8 cellular contexts compared by ENCODE assay signal in genomic region chr14:90759370-90760054, GRCh38. TPM values are rescaled to one million over a fixed set of nuclear protein-coding genes. Genes with fewer than 3 reads are reported as not detected.
DNase-seq lines count a peak whose midpoint lies in the region; ATAC-seq, FAIRE-seq and TF ChIP-seq lines count a peak whose summit lies in the region.

No MANE protein-coding gene starts in this region.

- peaks cover 8% of the 10 kb centered on the region for H3K4me1 Mint-ChIP-seq in nephron progenitor cell

- DNase-seq in G401 (ENCODE audit: low spot score) (peak; percentile 27), GM12878 (ENCODE audit: low read depth, low spot score) (no peak), nephron progenitor cell (no peak), AG08395 (ENCODE audit: low spot score) (no peak), 8988T (no peak), NCI-H2107 (lab: John Stamatoyannopoulos, UW) (no peak), NCI-H748 (lab: John Stamatoyannopoulos, UW; ENCODE audit: unreplicated experiment) (no peak)

- 37% methylated on average over 7 of the region's 7 CpGs for WGBS in GM12878 (ENCODE audit: insufficient coverage, insufficient replicate concordance, low lambda C conversion rate, missing lambda C conversion rate)

- H3K36me3 Mint-ChIP-seq in nephron progenitor cell (ENCODE audit: low read depth) = peaks cover 19% of the 10 kb centered on the region

- no peak for TF ChIP-seq POLR2A in GM12878 (IDR thresholded peaks at IDR 0.05; ENCODE audit: low read depth, low read length)

- intact Hi-C loops in GM12878 (cut with micrococcal nuclease; ENCODE audit: unreplicated experiment) = loop anchor here (5.0 to 10.0 kb wide), 2 partner anchors 362 to 455 kb away; partner anchors contain the start of gene CALM1

- TF ChIP-seq EP300 in GM12878 (IDR thresholded peaks at IDR 0.05; ENCODE audit: borderline replicate concordance in 1 of 2, control insufficient read depth in 1 of 2, low read depth in 2 of 2, low read length in 2 of 2) = no peak

- no peaks in the 10 kb centered on the region for H3K36me3 ChIP-seq in GM12878 (ENCODE audit: control insufficient read depth in 2 of 2, insufficient read depth in 2 of 2, low read length in 1 of 2)

- H3K79me2 ChIP-seq in GM12878 (ENCODE audit: control insufficient read depth, insufficient read depth, low read length) = no peaks in the 10 kb centered on the region

- in situ Hi-C loops in G401 (cut with HindIII; ENCODE audit: low sequenced_read_pairs) = no loop called here
- in situ Hi-C loops in GM12878 (cut with MboI) = loop anchor here (5.0 kb wide), 1 partner anchor 457 kb away; no protein-coding TSS in a partner anchor

- RAD21 ChIA-PET in GM12878 (lab: Charles Lee; ENCODE audit: unreplicated experiment) = interaction anchor here (0.9 to 1.4 kb wide), 4 partner anchors 37 to 783 kb away, joined by 3 to 6 read pairs (median 3); no protein-coding TSS in a partner anchor

- H3K4me1 ChIP-seq in GM12878 (ENCODE audit: control insufficient read depth, insufficient read depth, low read length) = peaks cover 6% of the 10 kb centered on the region

- no peak overlapping the region for H3K27ac ChIP-seq in GM12878 (ENCODE audit: control insufficient read depth, insufficient read depth)

- no peaks in the 10 kb centered on the region for H3K9me3 ChIP-seq in GM12878 (replicated peaks; ENCODE audit: control insufficient read depth, insufficient read depth, low read length)

- peak overlapping the region; percentile 32 for H3K27ac Mint-ChIP-seq in nephron progenitor cell

- H3K4me3 ChIP-seq in GM12878 = peak overlapping the region; percentile 63; the same call in 1 of the 2 replicates

- no peak for TF ChIP-seq CTCF in GM12878 (IDR thresholded peaks at IDR 0.05 in 2 of 3, conservative IDR thresholded peaks at IDR 0.05 in 1 of 3; ENCODE audit: control insufficient read depth in 2 of 3, extremely low read depth in 1 of 3, insufficient read depth in 1 of 3, low read depth in 3 of 3, low read length in 3 of 3)
- TF ChIP-seq CTCF in nephron progenitor cell (IDR thresholded peaks at IDR 0.05) = no peak

- H4K20me1 ChIP-seq in GM12878 (ENCODE audit: control insufficient read depth, insufficient read depth) = no peaks in the 10 kb centered on the region

- CTCF ChIA-PET in GM12878 (lab: Yijun Ruan, JAX) = interaction anchor here (0.7 to 2.8 kb wide), 20 partner anchors 10 to 784 kb away, joined by 3 to 18 read pairs (median 4); partner anchors contain the start of gene NRDE2

- no peaks in the 10 kb centered on the region; a peak in 1 of 4 replicates for H3K27me3 ChIP-seq in GM12878 (replicated peaks in 1 of 2; ENCODE audit: control insufficient read depth in 2 of 2, insufficient read depth in 2 of 2, low read length in 1 of 2)

- SMC1A ChIA-PET in GM12878 (lab: Charles Lee; ENCODE audit: uncharacterized antibody, unreplicated experiment) = interaction anchor here (0.7 to 1.8 kb wide), 7 partner anchors 9 to 1057 kb away, joined by 3 to 6 read pairs (median 4); no protein-coding TSS in a partner anchor

- H2AFZ ChIP-seq in GM12878 (ENCODE audit: control insufficient read depth, low read depth, low read length) = peak overlapping the region; percentile 91

- H3K4me3 Mint-ChIP-seq in nephron progenitor cell = peak overlapping the region; percentile 75

- TF ChIP-seq RAD21 in GM12878 (IDR thresholded peaks at IDR 0.05; ENCODE audit: insufficient read depth, low read depth, low read length) = no peak

- POLR2A ChIA-PET in GM12878 (lab: Charles Lee) = no interaction called here

- H3K9ac ChIP-seq in GM12878 (ENCODE audit: control insufficient read depth, insufficient read depth, low read length) = no peak overlapping the region

- peak; percentile 50 for ATAC-seq in HG03064 (IDR thresholded peaks at IDR 0.05; ENCODE audit: low read depth, unreplicated experiment)
- ATAC-seq in GM12878 = peak; percentile 9; the same call in 2 of the 3 replicates

- H3K4me2 ChIP-seq in GM12878 (ENCODE audit: control insufficient read depth, insufficient read depth) = peak overlapping the region; percentile 100

- H3K27me3 Mint-ChIP-seq in nephron progenitor cell (ENCODE audit: low read depth, poor library complexity) = peaks cover 25% of the 10 kb centered on the region

- BruUV-seq in GM12878 (replicated peaks; lab: Mats Ljungman, UMichigan) = no TSS peak

- no peak for FAIRE-seq in GM12878 (lab: Jason Lieb, UNC)

- peaks cover 23% of the 10 kb centered on the region for H3K9me3 Mint-ChIP-seq in nephron progenitor cell

TF ChIP-seq in GM12878, 131 proteins besides CTCF, POLR2A, EP300 and RAD21:
- TF ChIP-seq MEF2B (IDR thresholded peaks at IDR 0.05; ENCODE audit: partially characterized antibody, poor library complexity, severe bottlenecking) (peak; percentile 26), ZNF592 (IDR thresholded peaks at IDR 0.05) (no peak)

RNA-seq across cellular contexts. Expression of gene TTC7B, which starts 56.7 kb away (rescaled TPM):
- 30.3 and 32.5 TPM in 2 replicates for total RNA-seq in G401 (2014; rRNA removed; shearing (Covaris generic))
- 1.1 TPM in 2 replicates for total RNA-seq in GM12878 (2013; cell fraction: nucleolus; rRNA removed)
- 1.1 TPM in 1 of 2 replicates, not detected in the other for total RNA-seq in GM12878 (2014; rRNA removed)
- 0.31 and 0.37 TPM in 2 replicates for total RNA-seq in GM12878 (2014; rRNA removed; fragmentation: Illumina TruSeq; extraction: Trizol)
- 0.54 and 0.66 TPM in 2 replicates for total RNA-seq in GM12878 (2021)
- polyA plus RNA-seq in GM12878 (2011; ENCODE audit: low read depth) = not detected
- 0.06 and 0.20 TPM in 2 replicates for polyA plus RNA-seq in GM12878 (2011; rRNA removed)
- 0.23 and 0.43 TPM in 2 replicates for polyA plus RNA-seq in GM12878 (2011; cell fraction: cytosol; rRNA removed)
- 0.01 and 0.57 TPM in 2 replicates for polyA plus RNA-seq in GM12878 (2011; cell fraction: nucleus; rRNA removed)
- 0.03 and 0.52 TPM in 2 replicates for polyA plus RNA-seq in GM12878 (2012)
- 0.13 and 0.31 TPM in 2 replicates for polyA plus RNA-seq in GM12878 (2014; fragmentation: Illumina TruSeq; extraction: Trizol)
- polyA plus RNA-seq in GM12878 (2014; fragmentation: Nextera tagmentation; extraction: Ambion mirVana) = under 1 TPM in 1 of 2 experiments, not detected in 1; 0.03 TPM
- polyA plus RNA-seq in GM12878 (2014; rRNA removed) = 0.12 and 0.47 TPM in 2 replicates
- polyA plus RNA-seq in GM12878 (2016; fragmentation: Nextera tagmentation; extraction: Ambion mirVana) = under 1 TPM in 1 of 2 experiments, not detected in 1; under 0.01 TPM
- polyA minus RNA-seq in GM12878 (2011; rRNA and poly(A)+ RNA removed) = under 0.01 and 0.31 TPM in 2 replicates
- 0.10 TPM in 1 of 2 replicates, not detected in the other for polyA minus RNA-seq in GM12878 (2011; cell fraction: cytosol; rRNA and poly(A)+ RNA removed)
- polyA minus RNA-seq in GM12878 (2011; cell fraction: nucleus; rRNA and poly(A)+ RNA removed) = 0.10 and 0.48 TPM in 2 replicates

Comparison
In these comparisons a context has a peak if more than half of its experiments do, and no peak if none do; other contexts are left out.
1. RNA of gene TTC7B, which starts 56.7 kb away (total RNA-seq): 30.3 to 32.5 TPM in G401; 0.31 to 1.1 TPM in GM12878; every median in the first group is over 10 times any median in the second.